In genomic region chr1:154222518-154222917, GRCh38 we compare ENCODE assay signal across 8 cellular contexts. TPM values are rescaled to one million over a fixed set of nuclear protein-coding genes. Genes with fewer than 3 reads are reported as not detected.
DNase-seq lines count a peak whose midpoint lies in the region; ATAC-seq, FAIRE-seq and TF ChIP-seq lines count a peak whose summit lies in the region.

No MANE protein-coding gene starts in this region.

- H3K36me3 ChIP-seq in GM06990 (ENCODE audit: control insufficient read depth, insufficient read depth, low read length) (peaks cover 5% of the 10 kb centered on the region), PC-9 (ENCODE audit: low read depth) (peaks cover 60% of the 10 kb centered on the region), endothelial cell of umbilical vein (ENCODE audit: control insufficient read depth in 2 of 2, extremely low read depth in 1 of 2, insufficient read depth in 2 of 2, low read length in 2 of 2) (peaks cover 7 to 15% of the 10 kb centered on the region in 2 experiments)

- CTCF ChIA-PET in PC-9 (lab: Charles Lee) = interaction anchor here (0.6 kb wide), 1 partner anchor 49 kb away, joined by 14 read pairs; no protein-coding TSS in a partner anchor
- CTCF ChIA-PET in endothelial cell of umbilical vein (lab: Charles Lee) = interaction anchor here (1.1 to 2.4 kb wide), 4 partner anchors 12 to 112 kb away, joined by 3 to 7 read pairs (median 4); no protein-coding TSS in a partner anchor

- peak overlapping the region; percentile 90 for H3K9ac ChIP-seq in endothelial cell of umbilical vein (replicated peaks; ENCODE audit: extremely low read depth, insufficient read depth, low read length)

- H3F3A ChIP-seq in PC-9 (ENCODE audit: insufficient read depth, low read depth) = peaks cover 9% of the 10 kb centered on the region; the same call in 1 of the 2 replicates

- BruUV-seq in PC-9 (replicated peaks; lab: Mats Ljungman, UMichigan) = no TSS peak
- no TSS peak for BruUV-seq in endothelial cell of umbilical vein (replicated peaks; lab: Mats Ljungman, UMichigan)

- no peak overlapping the region for H3K27ac ChIP-seq in PC-9
- H3K27ac ChIP-seq in endothelial cell of umbilical vein (ENCODE audit: insufficient read depth, low read depth, low read length) = peak overlapping the region; percentile 75

- H3K4me2 ChIP-seq in PC-9 (peak overlapping the region; percentile 91), endothelial cell of umbilical vein (ENCODE audit: insufficient read depth, low read length) (peak overlapping the region; percentile 62)

- dilution Hi-C loops in endothelial cell of umbilical vein (cut with MboI; ENCODE audit: extremely low pct_ligation_motif_present, low sequenced_read_pairs) = no loop called here

- H3K79me2 ChIP-seq in PC-9 (ENCODE audit: low read depth) (peaks cover 94% of the 10 kb centered on the region), endothelial cell of umbilical vein (ENCODE audit: control insufficient read depth, insufficient read depth, low read length) (peaks cover 90% of the 10 kb centered on the region)

- ATAC-seq in GM18498 (IDR thresholded peaks at IDR 0.05; ENCODE audit: unreplicated experiment) = no peak

- H3K9me1 ChIP-seq in endothelial cell of umbilical vein (replicated peaks; ENCODE audit: control insufficient read depth, extremely low read depth, insufficient read depth, low read length) = no peaks in the 10 kb centered on the region

- intact Hi-C loops in PC-9 (cut with micrococcal nuclease; ENCODE audit: unreplicated experiment) = no loop called here
- intact Hi-C loops in endothelial cell of umbilical vein (cut with micrococcal nuclease) = no loop called here

- H3K9me2 ChIP-seq in PC-9 (ENCODE audit: insufficient read depth) = no peaks in the 10 kb centered on the region

- no peak for TF ChIP-seq POLR2A in endothelial cell of umbilical vein (IDR thresholded peaks at IDR 0.05; ENCODE audit: low read depth, low read length)

- H3K27me3 ChIP-seq in GM06990 (replicated peaks; ENCODE audit: control insufficient read depth, insufficient read depth, low read length) (no peaks in the 10 kb centered on the region), PC-9 (ENCODE audit: insufficient read depth, low read depth) (no peaks in the 10 kb centered on the region), endothelial cell of umbilical vein (ENCODE audit: control insufficient read depth in 2 of 2, insufficient read depth in 2 of 2, low read length in 2 of 2) (no peaks in the 10 kb centered on the region)

- H3K4me3 ChIP-seq in GM06990 (replicated peaks; ENCODE audit: low read depth, low read length) (peak overlapping the region; percentile 79), PC-9 (peak overlapping the region; percentile 99), endothelial cell of umbilical vein (replicated peaks in 1 of 3; ENCODE audit: insufficient read depth in 1 of 3, low read depth in 1 of 3, low read length in 3 of 3) (peak overlapping the region in 2 of 3 experiments; percentile 87 to 90), retinal pigment epithelial cell (ENCODE audit: low read length) (peak overlapping the region; percentile 84)

- POLR2A ChIA-PET in PC-9 (lab: Charles Lee; ENCODE audit: unreplicated experiment) = no interaction called here
- POLR2A ChIA-PET in endothelial cell of umbilical vein (lab: Charles Lee) = no interaction called here

- DNase-seq in GM06990 (ENCODE audit: extremely low read depth, insufficient read length) (no peak), PC-9 (no peak), endothelial cell of umbilical vein (ENCODE audit: low read depth, low spot score) (no peak), retinal pigment epithelial cell (ENCODE audit: low read depth) (no peak), NCI-H187 treated with DMSO at 0.1 percent for 48 hours (lab: John Stamatoyannopoulos, UW) (no peak), NCI-H187 (lab: John Stamatoyannopoulos, UW) (no peak), DMS53 treated with DMSO at 0.1 percent for 48 hours (lab: John Stamatoyannopoulos, UW; ENCODE audit: unreplicated experiment) (no peak)

- no peaks in the 10 kb centered on the region for H3K9me3 ChIP-seq in PC-9 (ENCODE audit: insufficient read depth, low read depth)
- H3K9me3 ChIP-seq in endothelial cell of umbilical vein (replicated peaks; ENCODE audit: control insufficient read depth, insufficient read depth, low read length) = no peaks in the 10 kb centered on the region

- H2AFZ ChIP-seq in PC-9 (no peak overlapping the region), endothelial cell of umbilical vein (ENCODE audit: low read depth, low read length) (no peak overlapping the region)

- peaks cover 56% of the 10 kb centered on the region for H4K20me1 ChIP-seq in PC-9 (ENCODE audit: insufficient read depth)
- no peaks in the 10 kb centered on the region for H4K20me1 ChIP-seq in endothelial cell of umbilical vein (replicated peaks; ENCODE audit: control insufficient read depth, extremely low read depth, insufficient read depth, low read length)

- FAIRE-seq in endothelial cell of umbilical vein (lab: Jason Lieb, UNC) = no peak

- peaks cover 33% of the 10 kb centered on the region for H3K4me1 ChIP-seq in PC-9 (replicated peaks; ENCODE audit: insufficient read depth)
- H3K4me1 ChIP-seq in endothelial cell of umbilical vein (ENCODE audit: control insufficient read depth, extremely low read depth, insufficient read depth, low read length) = peaks cover 25% of the 10 kb centered on the region

- TF ChIP-seq CTCF in GM06990 (IDR thresholded peaks at IDR 0.05; ENCODE audit: insufficient read depth, low read length, poor library complexity, severe bottlenecking) = no peak
- TF ChIP-seq CTCF in PC-9 (conservative IDR thresholded peaks at IDR 0.05) = no peak
- no peak for TF ChIP-seq CTCF in endothelial cell of umbilical vein (IDR thresholded peaks at IDR 0.05; ENCODE audit: extremely low read depth in 1 of 2, insufficient read depth in 1 of 2, low read depth in 1 of 2, low read length in 2 of 2)
- TF ChIP-seq CTCF in retinal pigment epithelial cell (conservative IDR thresholded peaks at IDR 0.05; ENCODE audit: low read depth, low read length) = no peak

TF ChIP-seq in endothelial cell of umbilical vein, 7 proteins besides CTCF, POLR2A, EP300 and RAD21:
- TF ChIP-seq JUN (IDR thresholded peaks at IDR 0.05; ENCODE audit: borderline replicate concordance, insufficient read depth, insufficient read length, low read depth) (no peak), MYC (IDR thresholded peaks at IDR 0.05; ENCODE audit: low read depth, low read length) (no peak), EZH2 (IDR thresholded peaks at IDR 0.05; ENCODE audit: borderline replicate concordance, low read depth, low read length, severe bottlenecking) (no peak), FOS (IDR thresholded peaks at IDR 0.05; ENCODE audit: borderline replicate concordance, insufficient read depth, low read length) (no peak), MAX (IDR thresholded peaks at IDR 0.05; ENCODE audit: insufficient read depth, insufficient read length) (no peak), POLR2AphosphoS5 (IDR thresholded peaks at IDR 0.05; ENCODE audit: insufficient read depth, low read depth, low read length) (no peak), GATA2 (IDR thresholded peaks at IDR 0.05; ENCODE audit: insufficient read depth, insufficient read length, low read depth, low read length) (no peak)

RNA-seq across cellular contexts. Expression of gene UBAP2L, which starts 1.8 kb away (rescaled TPM):
- 101 and 157 TPM in 2 replicates for total RNA-seq in PC-9 (2021)
- total RNA-seq in endothelial cell of umbilical vein = 229 and 235 TPM in 2 replicates
- polyA plus RNA-seq in endothelial cell of umbilical vein = 280 and 323 TPM in 2 replicates
- 109 and 127 TPM in 2 replicates for polyA plus RNA-seq in endothelial cell of umbilical vein (2011; cell fraction: cytosol; rRNA removed)
- polyA plus RNA-seq in endothelial cell of umbilical vein (2011; cell fraction: nucleus; rRNA removed) = 442 and 476 TPM in 2 replicates
- 123 and 166 TPM in 2 replicates for polyA plus RNA-seq in endothelial cell of umbilical vein (2012)
- polyA minus RNA-seq in endothelial cell of umbilical vein = 366 and 370 TPM in 2 replicates
- polyA minus RNA-seq in endothelial cell of umbilical vein (2011; cell fraction: cytosol; rRNA and poly(A)+ RNA removed) = 60.5 TPM
- polyA minus RNA-seq in endothelial cell of umbilical vein (2011; cell fraction: nucleus; rRNA and poly(A)+ RNA removed) = 247 and 358 TPM in 2 replicates

RNA-seq across cellular contexts. Expression of gene CFAP141, which starts 16.4 kb away (rescaled TPM):
- not detected in 2 replicates for total RNA-seq in PC-9 (2021)
- total RNA-seq in endothelial cell of umbilical vein = not detected in 2 replicates
- polyA plus RNA-seq in endothelial cell of umbilical vein = not detected in 2 replicates
- 0.41 TPM in 1 of 2 replicates, not detected in the other for polyA plus RNA-seq in endothelial cell of umbilical vein (2011; cell fraction: cytosol; rRNA removed)
- polyA plus RNA-seq in endothelial cell of umbilical vein (2011; cell fraction: nucleus; rRNA removed) = not detected in 2 replicates
- polyA plus RNA-seq in endothelial cell of umbilical vein (2012) = not detected in 2 replicates
- not detected in 2 replicates for polyA minus RNA-seq in endothelial cell of umbilical vein
- not detected for polyA minus RNA-seq in endothelial cell of umbilical vein (2011; cell fraction: cytosol; rRNA and poly(A)+ RNA removed)
- polyA minus RNA-seq in endothelial cell of umbilical vein (2011; cell fraction: nucleus; rRNA and poly(A)+ RNA removed) = not detected in 2 replicates

RNA-seq across cellular contexts. Expression of gene TPM3, which starts 30.6 kb away (rescaled TPM):
- 375 and 491 TPM in 2 replicates for total RNA-seq in PC-9 (2021)
- 924 and 927 TPM in 2 replicates for total RNA-seq in endothelial cell of umbilical vein
- polyA plus RNA-seq in endothelial cell of umbilical vein = 318 and 395 TPM in 2 replicates
- 562 and 745 TPM in 2 replicates for polyA plus RNA-seq in endothelial cell of umbilical vein (2011; cell fraction: cytosol; rRNA removed)
- 337 and 551 TPM in 2 replicates for polyA plus RNA-seq in endothelial cell of umbilical vein (2011; cell fraction: nucleus; rRNA removed)
- 684 and 993 TPM in 2 replicates for polyA plus RNA-seq in endothelial cell of umbilical vein (2012)
- 233 and 252 TPM in 2 replicates for polyA minus RNA-seq in endothelial cell of umbilical vein
- polyA minus RNA-seq in endothelial cell of umbilical vein (2011; cell fraction: cytosol; rRNA and poly(A)+ RNA removed) = 118 TPM
- polyA minus RNA-seq in endothelial cell of umbilical vein (2011; cell fraction: nucleus; rRNA and poly(A)+ RNA removed) = 96.0 and 101 TPM in 2 replicates

RNA-seq across cellular contexts. Expression of gene HAX1, which starts 49.9 kb away (rescaled TPM):
- total RNA-seq in PC-9 (2021) (89.7 and 92.3 TPM in 2 replicates), endothelial cell of umbilical vein (69.1 and 78.4 TPM in 2 replicates)
- polyA plus RNA-seq in endothelial cell of umbilical vein = 95.3 and 101 TPM in 2 replicates
- polyA plus RNA-seq in endothelial cell of umbilical vein (2011; cell fraction: cytosol; rRNA removed) = 103 and 114 TPM in 2 replicates
- polyA plus RNA-seq in endothelial cell of umbilical vein (2011; cell fraction: nucleus; rRNA removed) = 72.9 and 74.7 TPM in 2 replicates
- polyA plus RNA-seq in endothelial cell of umbilical vein (2012) = 69.5 and 92.0 TPM in 2 replicates
- polyA minus RNA-seq in endothelial cell of umbilical vein = 64.1 and 64.4 TPM in 2 replicates
- 79.9 TPM for polyA minus RNA-seq in endothelial cell of umbilical vein (2011; cell fraction: cytosol; rRNA and poly(A)+ RNA removed)
- 9.9 and 20.2 TPM in 2 replicates for polyA minus RNA-seq in endothelial cell of umbilical vein (2011; cell fraction: nucleus; rRNA and poly(A)+ RNA removed)
